Comparison of ENCODE assay signal across 8 cellular contexts in genomic region chr16:68538880-68539701, GRCh38. TPM values are rescaled to one million over a fixed set of nuclear protein-coding genes. Genes with fewer than 3 reads are reported as not detected.
DNase-seq lines count a peak whose midpoint lies in the region; ATAC-seq and TF ChIP-seq lines count a peak whose summit lies in the region.

TSS of gene ZFP90 (plus strand) at chr16:68539291. CDS start at chr16:68539793, 502 bp downstream.

- H3K36me3 Mint-ChIP-seq in activated naive CD8-positive, alpha-beta T cell treated with anti-CD3 and anti-CD28 coated beads, Interleukin-2, amount 10 ng/mL, durations not matched to agents 7 days and 5 days: peaks cover 61% of the 10 kb centered on the region

- H3K4me3 Mint-ChIP-seq in activated naive CD8-positive, alpha-beta T cell treated with anti-CD3 and anti-CD28 coated beads, Interleukin-2, amount 10 ng/mL, durations not matched to agents 7 days and 5 days: peak within 1 kb of the TSS; percentile 90

- H2BK5ac ChIP-seq in trophoblast cell (ENCODE audit: low read depth, low read length, poor library complexity): peak within 1 kb of the TSS; percentile 87

- H3K9me2 ChIP-seq in SU-DHL-6 (replicated peaks; ENCODE audit: insufficient read depth, low read length): no peaks in the 10 kb centered on the region

- peak; percentile 43 to 68 for TF ChIP-seq EP300 in tibial nerve (IDR thresholded peaks at IDR 0.05)

- H3K27me3 Mint-ChIP-seq in activated naive CD8-positive, alpha-beta T cell treated with anti-CD3 and anti-CD28 coated beads, Interleukin-2, amount 10 ng/mL, durations not matched to agents 7 days and 5 days: no peaks in the 10 kb centered on the region

- WGBS in trophoblast cell (ENCODE audit: extremely low coverage, insufficient coverage, insufficient read length): no CpG with 5 or more reads among the region's 71 CpGs
- 1 to 2% methylated on average over 22 to 35 of the region's 71 CpGs for WGBS in tibial nerve, 2 donors

- peaks cover 14% of the 10 kb centered on the region for H3K9me3 Mint-ChIP-seq in activated naive CD8-positive, alpha-beta T cell treated with anti-CD3 and anti-CD28 coated beads, Interleukin-2, amount 10 ng/mL, durations not matched to agents 7 days and 5 days

- H3K79me1 ChIP-seq in trophoblast cell (ENCODE audit: low read length): peaks cover 9% of the 10 kb centered on the region

- H2AFZ ChIP-seq in SU-DHL-6 (ENCODE audit: low read depth, low read length, severe bottlenecking) (peak within 1 kb of the TSS; percentile 96), trophoblast cell (ENCODE audit: insufficient read depth, low read length, poor library complexity) (peak within 1 kb of the TSS; percentile 100)

- peaks cover 14% of the 10 kb centered on the region for H3K4me1 Mint-ChIP-seq in activated naive CD8-positive, alpha-beta T cell treated with anti-CD3 and anti-CD28 coated beads, Interleukin-2, amount 10 ng/mL, durations not matched to agents 7 days and 5 days

- peak; percentile 90 for DNase-seq in GM06990 (ENCODE audit: extremely low read depth, insufficient read length)
- peak; percentile 88 for DNase-seq in NCI-H1092 (lab: John Stamatoyannopoulos, UW)
- peak; percentile 94 for DNase-seq in activated naive CD8-positive, alpha-beta T cell treated with anti-CD3 and anti-CD28 coated beads, Interleukin-2, amount 10 ng/mL, durations not matched to agents 7 days and 5 days
- DNase-seq in cardiac muscle cell (ENCODE audit: low read depth in 1 of 2, low spot score in 1 of 2): peak; percentile 90 to 97
- DNase-seq in trophoblast cell: peak; percentile 78 to 85
- DNase-seq in tibial nerve (ENCODE audit: low spot score in 2 of 2): peak; percentile 71 to 76

- POLR2A ChIA-PET in activated naive CD8-positive, alpha-beta T cell treated with anti-CD3 and anti-CD28 coated beads, Interleukin-2, amount 10 ng/mL, durations not matched to agents 7 days and 5 days (lab: Charles Lee): interaction anchor here (0.8 to 2.4 kb wide), 6 partner anchors 9 to 120 kb away, joined by 3 to 16 read pairs (median 4); no protein-coding TSS in a partner anchor

- TF ChIP-seq POLR2A in tibial nerve (IDR thresholded peaks at IDR 0.05): peak; percentile 20 to 44

- H3K9me3 ChIP-seq in SU-DHL-6 (ENCODE audit: insufficient read depth, low read length) (no peaks in the 10 kb centered on the region), cardiac muscle cell (ENCODE audit: low read depth) (no peaks in the 10 kb centered on the region), trophoblast cell (ENCODE audit: insufficient read depth, low read depth, low read length) (no peaks in the 10 kb centered on the region), tibial nerve (no peaks in the 10 kb centered on the region)

- H3K27me3 ChIP-seq in GM06990 (replicated peaks; ENCODE audit: control insufficient read depth, insufficient read depth, low read length) (no peaks in the 10 kb centered on the region), SU-DHL-6 (ENCODE audit: low read length) (no peaks in the 10 kb centered on the region), cardiac muscle cell (no peaks in the 10 kb centered on the region), trophoblast cell (ENCODE audit: insufficient read depth, low read length) (no peaks in the 10 kb centered on the region), tibial nerve (no peaks in the 10 kb centered on the region)

- peak within 1 kb of the TSS; percentile 87 for H3K4me3 ChIP-seq in GM06990 (replicated peaks; ENCODE audit: low read depth, low read length)
- H3K4me3 ChIP-seq in SU-DHL-6 (ENCODE audit: insufficient read depth, low read length, poor library complexity, severe bottlenecking): peak within 1 kb of the TSS; percentile 83
- peak within 1 kb of the TSS; percentile 81 for H3K4me3 ChIP-seq in cardiac muscle cell
- peak within 1 kb of the TSS; percentile 76 for H3K4me3 ChIP-seq in trophoblast cell (ENCODE audit: low read depth, low read length)
- peak within 1 kb of the TSS; percentile 76 to 97 (median 88) for H3K4me3 ChIP-seq in tibial nerve

- no peaks in the 10 kb centered on the region for H3K79me2 ChIP-seq in SU-DHL-6 (ENCODE audit: insufficient read depth, low read length)
- H3K79me2 ChIP-seq in trophoblast cell (ENCODE audit: control insufficient read depth, insufficient read depth, low read length, poor library complexity): peaks cover 8% of the 10 kb centered on the region

- H4K91ac ChIP-seq in trophoblast cell (ENCODE audit: low read depth, low read length): peak within 1 kb of the TSS; percentile 85

- peak within 1 kb of the TSS; percentile 98 for H3K14ac ChIP-seq in trophoblast cell (ENCODE audit: low read length)

- peak within 1 kb of the TSS; percentile 92 for H4K12ac ChIP-seq in trophoblast cell (ENCODE audit: low read depth, low read length)

- no peak within 1 kb of the TSS for H3K23ac ChIP-seq in trophoblast cell (ENCODE audit: low read length)

- H2BK120ac ChIP-seq in trophoblast cell (ENCODE audit: insufficient read depth, low read length, poor library complexity): peak within 1 kb of the TSS; percentile 90

- H3K18ac ChIP-seq in trophoblast cell (ENCODE audit: low read length): peak within 1 kb of the TSS; percentile 91

- peak within 1 kb of the TSS; percentile 59 for H2BK12ac ChIP-seq in trophoblast cell (ENCODE audit: low read length)

- H3K27ac Mint-ChIP-seq in activated naive CD8-positive, alpha-beta T cell treated with anti-CD3 and anti-CD28 coated beads, Interleukin-2, amount 10 ng/mL, durations not matched to agents 7 days and 5 days: peak within 1 kb of the TSS; percentile 99

- ATAC-seq in HG02588 (IDR thresholded peaks at IDR 0.05; ENCODE audit: unreplicated experiment): peak; percentile 86
- peak; percentile 90 for ATAC-seq in activated naive CD8-positive, alpha-beta T cell treated with anti-CD3 and anti-CD28 coated beads, Interleukin-2, amount 10 ng/mL, durations not matched to agents 7 days and 5 days (ENCODE audit: low read depth)

- H3F3A ChIP-seq in SU-DHL-6 (ENCODE audit: insufficient read depth): no peaks in the 10 kb centered on the region

- peak within 1 kb of the TSS; percentile 97 for H4K8ac ChIP-seq in trophoblast cell (ENCODE audit: low read depth, low read length)

- no peak for TF ChIP-seq CTCF in GM06990 (IDR thresholded peaks at IDR 0.05; ENCODE audit: insufficient read depth, low read length, poor library complexity, severe bottlenecking)
- no peak for TF ChIP-seq CTCF in SU-DHL-6 (IDR thresholded peaks at IDR 0.05; ENCODE audit: insufficient read depth, low read length, poor library complexity, severe bottlenecking)
- no peak for TF ChIP-seq CTCF in cardiac muscle cell (IDR thresholded peaks at IDR 0.05; ENCODE audit: low read depth, low read length)
- peak in 1 of 5 experiments; percentile 27 for TF ChIP-seq CTCF in tibial nerve (IDR thresholded peaks at IDR 0.05)

- H3K27ac ChIP-seq in SU-DHL-6 (ENCODE audit: low read depth, low read length) (peak within 1 kb of the TSS; percentile 49), cardiac muscle cell (no peak within 1 kb of the TSS), trophoblast cell (ENCODE audit: low read depth, low read length) (no peak within 1 kb of the TSS), tibial nerve (peak within 1 kb of the TSS; percentile 47 to 89 (median 86))

- H3K9ac ChIP-seq in SU-DHL-6 (ENCODE audit: low read length): peak within 1 kb of the TSS; percentile 84
- peak within 1 kb of the TSS; percentile 67 for H3K9ac ChIP-seq in trophoblast cell (ENCODE audit: low read length)

- H3K4ac ChIP-seq in trophoblast cell (ENCODE audit: low read depth, low read length): peak within 1 kb of the TSS; percentile 82

- H3K36me3 ChIP-seq in GM06990 (ENCODE audit: control insufficient read depth, insufficient read depth, low read length) (no peaks in the 10 kb centered on the region; the same call in 1 of the 2 replicates), SU-DHL-6 (ENCODE audit: low read length) (no peaks in the 10 kb centered on the region), cardiac muscle cell (no peaks in the 10 kb centered on the region), trophoblast cell (ENCODE audit: control insufficient read depth in 1 of 2, insufficient read depth in 2 of 2, low read length in 2 of 2) (peaks cover 5 to 7% of the 10 kb centered on the region in 2 experiments), tibial nerve (peaks cover 0 to 49% (median 0%) of the 10 kb centered on the region in 3 donors)

- H3K4me2 ChIP-seq in SU-DHL-6 (ENCODE audit: low read depth, low read length, poor library complexity, severe bottlenecking): peak within 1 kb of the TSS; percentile 83
- peak within 1 kb of the TSS; percentile 73 for H3K4me2 ChIP-seq in trophoblast cell (ENCODE audit: low read length)

- H4K20me1 ChIP-seq in SU-DHL-6 (ENCODE audit: low read depth, low read length): no peaks in the 10 kb centered on the region

- H3K4me1 ChIP-seq in cardiac muscle cell (ENCODE audit: low read depth): no peaks in the 10 kb centered on the region
- peaks cover 0 to 4% of the 10 kb centered on the region in 2 experiments for H3K4me1 ChIP-seq in trophoblast cell (ENCODE audit: control insufficient read depth in 1 of 2, insufficient read depth in 2 of 2, low read length in 2 of 2)
- peaks cover 0 to 14% (median 3%) of the 10 kb centered on the region in 4 donors for H3K4me1 ChIP-seq in tibial nerve

- peak within 1 kb of the TSS; percentile 76 for H2AK5ac ChIP-seq in trophoblast cell (ENCODE audit: low read length)

RNA-seq across cellular contexts. Expression of gene ZFP90, which starts in this region (rescaled TPM):
- 10 to 100 TPM; 53.5 to 54.2 TPM for total RNA-seq in activated naive CD8-positive, alpha-beta T cell treated with anti-CD3 and anti-CD28 coated beads, Interleukin-2, amount 10 ng/mL, durations not matched to agents 7 days and 5 days
- total RNA-seq in cardiac muscle cell (69.3 TPM in 2 replicates), tibial nerve (10 to 100 TPM; 32.1 to 66.9 (median 48.2) TPM)
- polyA plus RNA-seq in cardiac muscle cell: 29.1 and 33.5 TPM in 2 replicates
- 13.5 and 14.6 TPM in 2 replicates for polyA plus RNA-seq in trophoblast cell (2013)

Comparison
In these comparisons a context has a peak if more than half of its experiments do, and no peak if none do; other contexts are left out.
1. H3K27ac ChIP-seq: peak in SU-DHL-6 (single experiment) and tibial nerve (4 of 4); none in cardiac muscle cell (single experiment) and trophoblast cell (single experiment).
2. Peak in every context shown above with its lines, with median percentiles within 50 percentile points of each other: DNase-seq and H3K4me3 ChIP-seq.